8 cellular contexts compared by ENCODE assay signal in the genomic region with DNA sequence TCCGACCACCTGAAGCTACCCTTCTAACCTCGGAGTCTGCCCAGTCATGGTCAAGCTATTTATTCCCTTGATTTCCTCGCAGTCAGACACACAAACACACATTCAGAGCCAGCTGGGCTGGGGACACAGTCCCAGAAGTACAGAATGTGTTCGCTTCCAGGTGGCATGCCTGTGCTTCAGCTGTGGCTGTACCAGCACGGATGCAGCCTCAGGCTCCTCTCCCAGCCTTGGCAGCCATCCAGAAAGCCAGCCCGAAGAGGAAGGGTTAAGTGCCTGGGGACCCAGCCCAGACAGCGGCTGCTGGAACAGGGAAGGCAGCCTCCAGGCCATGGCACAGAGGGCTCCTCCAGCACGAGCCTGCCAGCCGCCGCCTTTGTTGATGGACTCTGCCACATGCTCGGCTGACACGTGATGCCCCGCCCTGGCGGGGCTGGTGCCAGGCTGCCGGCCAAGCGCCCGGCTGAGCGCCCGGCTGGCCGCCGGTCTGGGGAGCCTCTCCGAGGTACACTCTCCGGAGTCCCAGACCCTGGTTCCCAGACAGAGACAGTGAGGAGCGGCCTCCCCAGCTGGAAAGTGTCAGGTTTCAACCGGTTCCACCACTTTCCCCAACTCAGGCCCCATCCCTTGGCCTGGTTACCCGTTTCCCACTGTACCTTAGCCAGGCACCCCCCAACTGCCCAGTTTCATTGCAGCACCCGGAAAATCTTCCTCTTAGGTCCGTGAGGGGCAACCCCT. TPM values are rescaled to one million over a fixed set of nuclear protein-coding genes. Genes with fewer than 3 reads are reported as not detected.
DNase-seq lines count a peak whose midpoint lies in the region; ATAC-seq and TF ChIP-seq lines count a peak whose summit lies in the region.

No MANE protein-coding gene starts in this region.

- intact Hi-C loops in activated T-helper 1 cell treated with anti-CD3 and anti-CD28 coated beads, Interleukin-12 subunit alpha, Interleukin-12 subunit beta, Interleukin-2, Interleukin-4 antibody, amounts not matched to agents 30 ng/mL and 10 ng/mL and 1 ng/mL, durations not matched to agents 14 hours and 24 hours and 36 hours (cut with micrococcal nuclease): loop anchor here (10.0 kb wide), 1 partner anchor 1418 kb away; no protein-coding TSS in a partner anchor

- no peaks in the 10 kb centered on the region for H3K9me3 Mint-ChIP-seq in activated T-helper 1 cell treated with anti-CD3 and anti-CD28 coated beads, Interleukin-12 subunit alpha, Interleukin-12 subunit beta, Interleukin-2, Interleukin-4 antibody, amounts not matched to agents 30 ng/mL and 10 ng/mL and 1 ng/mL, durations not matched to agents 14 hours and 24 hours and 36 hours

- in situ Hi-C loops in G401 (cut with HindIII; ENCODE audit: low sequenced_read_pairs): no loop called here

- peak; percentile 90 for DNase-seq in G401 (ENCODE audit: low spot score)
- DNase-seq in NCI-H446 treated with DMSO at 0.1 percent for 48 hours (lab: John Stamatoyannopoulos, UW): peak; percentile 95
- peak; percentile 76 for DNase-seq in choroid plexus epithelial cell (ENCODE audit: low read depth)
- DNase-seq in kidney tubule cell (ENCODE audit: low spot score): peak; percentile 75
- peak; percentile 29 to 96 (median 78) for DNase-seq in substantia nigra (lab: John Stamatoyannopoulos, UW)
- DNase-seq in activated T-helper 1 cell treated with anti-CD3 and anti-CD28 coated beads, Interleukin-12 subunit alpha, Interleukin-12 subunit beta, Interleukin-2, Interleukin-4 antibody, amounts not matched to agents 30 ng/mL and 10 ng/mL and 1 ng/mL, durations not matched to agents 14 hours and 24 hours and 36 hours (ENCODE audit: low spot score): no peak
- no peak for DNase-seq in GOT3 (lab: John Stamatoyannopoulos, UW)

- peak overlapping the region; percentile 53 for H3K27ac ChIP-seq in substantia nigra (ENCODE audit: low read depth, low read length, poor library complexity, severe bottlenecking)

- H3K4me3 ChIP-seq in choroid plexus epithelial cell (ENCODE audit: low read depth, low read length): no peak overlapping the region

- peaks cover 86% of the 10 kb centered on the region for H3K4me1 Mint-ChIP-seq in activated T-helper 1 cell treated with anti-CD3 and anti-CD28 coated beads, Interleukin-12 subunit alpha, Interleukin-12 subunit beta, Interleukin-2, Interleukin-4 antibody, amounts not matched to agents 30 ng/mL and 10 ng/mL and 1 ng/mL, durations not matched to agents 14 hours and 24 hours and 36 hours (ENCODE audit: low read depth)

- no peak overlapping the region for H3K27ac Mint-ChIP-seq in activated T-helper 1 cell treated with anti-CD3 and anti-CD28 coated beads, Interleukin-12 subunit alpha, Interleukin-12 subunit beta, Interleukin-2, Interleukin-4 antibody, amounts not matched to agents 30 ng/mL and 10 ng/mL and 1 ng/mL, durations not matched to agents 14 hours and 24 hours and 36 hours

- H3K27me3 Mint-ChIP-seq in activated T-helper 1 cell treated with anti-CD3 and anti-CD28 coated beads, Interleukin-12 subunit alpha, Interleukin-12 subunit beta, Interleukin-2, Interleukin-4 antibody, amounts not matched to agents 30 ng/mL and 10 ng/mL and 1 ng/mL, durations not matched to agents 14 hours and 24 hours and 36 hours (ENCODE audit: insufficient read depth): peaks cover 2% of the 10 kb centered on the region

- ATAC-seq in GM18861 (IDR thresholded peaks at IDR 0.05; ENCODE audit: unreplicated experiment): no peak

- H3K36me3 Mint-ChIP-seq in activated T-helper 1 cell treated with anti-CD3 and anti-CD28 coated beads, Interleukin-12 subunit alpha, Interleukin-12 subunit beta, Interleukin-2, Interleukin-4 antibody, amounts not matched to agents 30 ng/mL and 10 ng/mL and 1 ng/mL, durations not matched to agents 14 hours and 24 hours and 36 hours (ENCODE audit: low read depth): peaks cover 21% of the 10 kb centered on the region

- no peak overlapping the region for H3K4me3 Mint-ChIP-seq in activated T-helper 1 cell treated with anti-CD3 and anti-CD28 coated beads, Interleukin-12 subunit alpha, Interleukin-12 subunit beta, Interleukin-2, Interleukin-4 antibody, amounts not matched to agents 30 ng/mL and 10 ng/mL and 1 ng/mL, durations not matched to agents 14 hours and 24 hours and 36 hours

- TF ChIP-seq CTCF in choroid plexus epithelial cell (conservative IDR thresholded peaks at IDR 0.05; ENCODE audit: low read depth, low read length): no peak

RNA-seq across cellular contexts. Expression of gene BMF, which starts 5.4 kb away (rescaled TPM):
- 8.1 and 14.3 TPM in 2 replicates for total RNA-seq in G401 (2014; rRNA removed; shearing (Covaris generic))
- 10.1 and 16.5 TPM in 2 replicates for total RNA-seq in activated T-helper 1 cell treated with anti-CD3 and anti-CD28 coated beads, Interleukin-12 subunit alpha, Interleukin-12 subunit beta, Interleukin-2, Interleukin-4 antibody, amounts not matched to agents 30 ng/mL and 10 ng/mL and 1 ng/mL, durations not matched to agents 14 hours and 24 hours and 36 hours

RNA-seq across cellular contexts. Expression of gene BUB1B, which starts 57.6 kb away (rescaled TPM):
- 64.4 and 86.8 TPM in 2 replicates for total RNA-seq in G401 (2014; rRNA removed; shearing (Covaris generic))
- 71.0 and 76.1 TPM in 2 replicates for total RNA-seq in activated T-helper 1 cell treated with anti-CD3 and anti-CD28 coated beads, Interleukin-12 subunit alpha, Interleukin-12 subunit beta, Interleukin-2, Interleukin-4 antibody, amounts not matched to agents 30 ng/mL and 10 ng/mL and 1 ng/mL, durations not matched to agents 14 hours and 24 hours and 36 hours

Comparison
In these comparisons a context has a peak if more than half of its experiments do, and no peak if none do; other contexts are left out.
1. DNase-seq: peak in G401 (single experiment), NCI-H446 treated with DMSO at 0.1 percent for 48 hours (single experiment), choroid plexus epithelial cell (single experiment), kidney tubule cell (single experiment) and substantia nigra (49 of 49); none in activated T-helper 1 cell treated with anti-CD3 and anti-CD28 coated beads, Interleukin-12 subunit alpha, Interleukin-12 subunit beta, Interleukin-2, Interleukin-4 antibody, amounts not matched to agents 30 ng/mL and 10 ng/mL and 1 ng/mL, durations not matched to agents 14 hours and 24 hours and 36 hours (single experiment) and GOT3 (single experiment).